In genomic region chr22:45718391-45718790, GRCh38 we compare ENCODE assay signal across 17 cellular contexts.
"Had no signal": no experiment of that assay in that cellular context is flagged by ENCODE, and none has a peak within 500 bp of the region (broad histone marks: within the 10 kb centered on the region; RNA-seq: fewer than 3 reads in every experiment).

No MANE protein-coding gene starts in this region.

- H3K9me3 ChIP-seq: esophagus muscularis mucosa, neutrophil, right atrium auricular region, spleen, transverse colon had no signal

- H3K27me3 Mint-ChIP-seq: activated B cell treated with CpG ODN at 0.5 μM for 24 hours; activated CD4-positive, alpha-beta T cell treated with anti-CD3 and anti-CD28 coated beads, Interleukin-2, amount 10 ng/mL, durations not matched to agents 7 days and 5 days; T-helper 17 cell had no signal

- H3K27ac Mint-ChIP-seq: activated B cell treated with CpG ODN at 0.5 μM for 24 hours; activated CD4-positive, alpha-beta T cell treated with anti-CD3 and anti-CD28 coated beads, Interleukin-2, amount 10 ng/mL, durations not matched to agents 7 days and 5 days; activated T-helper 2 cell treated with anti-CD3 and anti-CD28 coated beads, Interferon-gamma antibody, Interleukin-2, Interleukin-4, amounts not matched to agents 10 μg/mL and 5 μg/mL and 100 μg/mL, durations not matched to agents 14 hours and 24 hours and 36 hours; T-helper 17 cell had no signal

- H3K4me1 ChIP-seq: right atrium auricular region, spleen, transverse colon had no signal

- H3K4me3 Mint-ChIP-seq: activated B cell treated with CpG ODN at 0.5 μM for 24 hours; activated CD4-positive, alpha-beta T cell treated with anti-CD3 and anti-CD28 coated beads, Interleukin-2, amount 10 ng/mL, durations not matched to agents 7 days and 5 days; T-helper 17 cell had no signal

- H3K4me3 ChIP-seq: esophagus muscularis mucosa, right atrium auricular region, spleen, transverse colon had no signal

- DNase-seq: activated B cell treated with CpG ODN at 0.5 μM for 24 hours; activated CD4-positive, alpha-beta T cell treated with anti-CD3 and anti-CD28 coated beads, Interleukin-2, amount 10 ng/mL, durations not matched to agents 7 days and 5 days; activated naive CD4-positive, alpha-beta T cell treated with anti-CD3 and anti-CD28 coated beads, Interleukin-2, amount 50 U/mL, for 16 hours; amniotic stem cell; left ventricle myocardium superior; spleen; stimulated activated CD4-positive, alpha-beta T cell treated with anti-CD3 and anti-CD28 coated beads, Interleukin-2, amount 100 ng/mL, for 24 hours; stimulated activated naive CD4-positive, alpha-beta T cell; substantia nigra; T-helper 17 cell; transverse colon had no signal

- FAIRE-seq: bronchial epithelial cell, endometrium had no signal

- H3K27me3 ChIP-seq: esophagus muscularis mucosa, neutrophil, right atrium auricular region, spleen, transverse colon had no signal

- H3K27ac ChIP-seq: esophagus muscularis mucosa, neutrophil, right atrium auricular region, spleen, transverse colon had no signal

- H3K9me3 Mint-ChIP-seq: activated B cell treated with CpG ODN at 0.5 μM for 24 hours; activated CD4-positive, alpha-beta T cell treated with anti-CD3 and anti-CD28 coated beads, Interleukin-2, amount 10 ng/mL, durations not matched to agents 7 days and 5 days; activated T-helper 2 cell treated with anti-CD3 and anti-CD28 coated beads, Interferon-gamma antibody, Interleukin-2, Interleukin-4, amounts not matched to agents 10 μg/mL and 5 μg/mL and 100 μg/mL, durations not matched to agents 14 hours and 24 hours and 36 hours had no signal

- ATAC-seq: left ventricle myocardium superior, T-helper 17 cell had no signal

- H3K4me1 Mint-ChIP-seq: activated B cell treated with CpG ODN at 0.5 μM for 24 hours had no signal
